In genomic region chr1:228060458-228061190, GRCh38 we compare ENCODE assay signal across 9 cellular contexts. TPM values are rescaled to one million over a fixed set of nuclear protein-coding genes. Genes with fewer than 3 reads are reported as not detected.
DNase-seq lines count a peak whose midpoint lies in the region; TF ChIP-seq lines count a peak whose summit lies in the region.
"Had no signal": no experiment of that assay in that cellular context is flagged by ENCODE, and none has a peak within 500 bp of the region (broad histone marks: within the 10 kb centered on the region; RNA-seq: fewer than 3 reads in every experiment).

No MANE protein-coding gene starts in this region.

- POLR2A ChIA-PET in CD4-positive, alpha-beta memory T cell (lab: Charles Lee; ENCODE audit: partially characterized antibody): interaction anchor here (1.7 to 2.3 kb wide), 2 partner anchors 16 to 21 kb away, joined by 6 to 7 read pairs; partner anchors contain the start of gene ARF1

- DNase-seq in NCI-H748 (lab: John Stamatoyannopoulos, UW; ENCODE audit: unreplicated experiment) (peak; percentile 23), NCI-H748 treated with DMSO at 0.1 percent for 48 hours (lab: John Stamatoyannopoulos, UW) (no peak), astrocyte of the hippocampus (ENCODE audit: low read depth, low spot score) (peak; percentile 55), spleen (peak; percentile 63)
- no peak for DNase-seq in activated CD8-positive, alpha-beta memory T cell treated with anti-CD3 and anti-CD28 coated beads for 24 hours
- DNase-seq in CD4-positive, alpha-beta memory T cell: no peak
- DNase-seq in activated CD8-positive, alpha-beta memory T cell treated with anti-CD3 and anti-CD28 coated beads, Interleukin-2, amount 50 U/mL, for 4 hours: no peak

- no peak for TF ChIP-seq CTCF in spleen (IDR thresholded peaks at IDR 0.05 in 8 of 11, conservative IDR thresholded peaks at IDR 0.05 in 3 of 11)

- H3K4me3 ChIP-seq in iPS-18c (ENCODE audit: insufficient read depth, low read depth, low read length) (peak overlapping the region; percentile 72), spleen (peak overlapping the region in 5 of 8 donors; percentile 26 to 63 (median 32))
- peak overlapping the region in 1 of 2 donors; percentile 55 for H3K4me3 ChIP-seq in CD4-positive, alpha-beta memory T cell (ENCODE audit: low read length in 2 of 2)

- H3K4me1 Mint-ChIP-seq in CD4-positive, alpha-beta memory T cell: peaks cover 5 to 18% (median 12%) of the 10 kb centered on the region in 4 donors

- H3K9me3 ChIP-seq in iPS-18c (ENCODE audit: control insufficient read depth, insufficient read depth, low read length): peaks cover 5% of the 10 kb centered on the region
- H3K9me3 ChIP-seq in spleen: no peaks in the 10 kb centered on the region
- H3K9me3 ChIP-seq in CD4-positive, alpha-beta memory T cell (ENCODE audit: control insufficient read depth in 1 of 2, low read length in 2 of 2): no peaks in the 10 kb centered on the region

- 10 to 19% (median 14%) methylated on average over 23 to 34 of the region's 34 CpGs for WGBS in spleen, 5 donors

- H3K36me3 Mint-ChIP-seq in CD4-positive, alpha-beta memory T cell: no peaks in the 10 kb centered on the region

- no peaks in the 10 kb centered on the region for H3K9me3 Mint-ChIP-seq in CD4-positive, alpha-beta memory T cell

- no peaks in the 10 kb centered on the region for H3K36me3 ChIP-seq in spleen
- no peaks in the 10 kb centered on the region for H3K36me3 ChIP-seq in CD4-positive, alpha-beta memory T cell (ENCODE audit: insufficient read depth, low read length)

- peaks cover 26 to 90% (median 77%) of the 10 kb centered on the region in 7 donors for H3K27me3 ChIP-seq in spleen (replicated peaks in 1 of 7)
- peaks cover 16% of the 10 kb centered on the region for H3K27me3 ChIP-seq in CD4-positive, alpha-beta memory T cell (ENCODE audit: insufficient read depth, low read length)

- H3K4me3 Mint-ChIP-seq in CD4-positive, alpha-beta memory T cell: peak overlapping the region in 4 of 8 donors; percentile 17 to 70 (median 45)

- no peak for TF ChIP-seq POLR2A in spleen (IDR thresholded peaks at IDR 0.05)

- H3K27ac ChIP-seq in spleen: no peak overlapping the region
- no peak overlapping the region for H3K27ac ChIP-seq in CD4-positive, alpha-beta memory T cell (ENCODE audit: low read depth, low read length)

- intact Hi-C loops in spleen (cut with DNase I; ENCODE audit: low total_unique reads): no loop called here
- intact Hi-C loops in CD4-positive, alpha-beta memory T cell (cut with micrococcal nuclease): no loop called here

- peaks cover 0 to 25% (median 19%) of the 10 kb centered on the region in 6 donors for H3K4me1 ChIP-seq in spleen
- peaks cover 24% of the 10 kb centered on the region for H3K4me1 ChIP-seq in CD4-positive, alpha-beta memory T cell (ENCODE audit: insufficient read depth, low read length)

- H3K27me3 Mint-ChIP-seq in CD4-positive, alpha-beta memory T cell: peaks cover 11 to 23% of the 10 kb centered on the region in 2 donors

- CTCF ChIA-PET in CD4-positive, alpha-beta memory T cell (lab: Charles Lee; ENCODE audit: partially characterized antibody): no interaction called here

- peak overlapping the region in 3 of 7 donors; percentile 10 to 58 (median 12) for H3K27ac Mint-ChIP-seq in CD4-positive, alpha-beta memory T cell

RNA-seq across cellular contexts. Expression of gene ARF1, which starts 21.9 kb away (rescaled TPM):
- total RNA-seq in spleen: 100 to 1,000 TPM; 302 to 387 (median 338) TPM
- polyA plus RNA-seq in spleen: 100 to 1,000 TPM; 150 to 282 (median 231) TPM
- total RNA-seq in CD4-positive, alpha-beta memory T cell: 100 to 1,000 TPM; 265 to 270 TPM
- polyA plus RNA-seq in CD4-positive, alpha-beta memory T cell: 100 to 1,000 TPM; 493 to 600 TPM

RNA-seq across cellular contexts. Expression of gene C1orf35, which starts 42.5 kb away (rescaled TPM):
- 10 to 100 TPM in 6 of 7 donors, 1 to 10 TPM in 1; 7.3 to 14.2 (median 11.9) TPM for total RNA-seq in spleen
- polyA plus RNA-seq in spleen: 10 to 100 TPM; 18.7 to 23.4 (median 21.7) TPM
- 10 to 100 TPM; 28.5 to 30.7 TPM for total RNA-seq in CD4-positive, alpha-beta memory T cell
- polyA plus RNA-seq in CD4-positive, alpha-beta memory T cell: 10 to 100 TPM; 16.4 to 20.0 TPM

RNA-seq across cellular contexts. Expression of gene MRPL55, which starts 48.5 kb away (rescaled TPM):
- 100 to 1,000 TPM in 1 of 7 donors, 10 to 100 TPM in 6; 32.3 to 103 (median 39.0) TPM for total RNA-seq in spleen
- 100 to 1,000 TPM in 2 of 3 donors, 10 to 100 TPM in 1; 95.2 to 114 (median 111) TPM for polyA plus RNA-seq in spleen
- 10 to 100 TPM; 57.8 to 64.5 TPM for total RNA-seq in CD4-positive, alpha-beta memory T cell
- 100 to 1,000 TPM; 108 to 157 TPM for polyA plus RNA-seq in CD4-positive, alpha-beta memory T cell

RNA-seq across cellular contexts. Expression of gene WNT3A, which starts 53.8 kb away (rescaled TPM):
- total RNA-seq in spleen: not detected
- not detected for polyA plus RNA-seq in spleen
- total RNA-seq in CD4-positive, alpha-beta memory T cell: not detected
- not detected for polyA plus RNA-seq in CD4-positive, alpha-beta memory T cell
- total RNA-seq: mononuclear cell had no signal

Comparison
In these comparisons a context has a peak if more than half of its experiments do, and no peak if none do; other contexts are left out.
1. DNase-seq: peak in NCI-H748 (single experiment), astrocyte of the hippocampus (single experiment) and spleen (single experiment); none in NCI-H748 treated with DMSO at 0.1 percent for 48 hours (single experiment), activated CD8-positive, alpha-beta memory T cell treated with anti-CD3 and anti-CD28 coated beads for 24 hours (single experiment), CD4-positive, alpha-beta memory T cell (0 of 5) and activated CD8-positive, alpha-beta memory T cell treated with anti-CD3 and anti-CD28 coated beads, Interleukin-2, amount 50 U/mL, for 4 hours (single experiment).